8 cellular contexts compared by ENCODE assay signal in the genomic region with DNA sequence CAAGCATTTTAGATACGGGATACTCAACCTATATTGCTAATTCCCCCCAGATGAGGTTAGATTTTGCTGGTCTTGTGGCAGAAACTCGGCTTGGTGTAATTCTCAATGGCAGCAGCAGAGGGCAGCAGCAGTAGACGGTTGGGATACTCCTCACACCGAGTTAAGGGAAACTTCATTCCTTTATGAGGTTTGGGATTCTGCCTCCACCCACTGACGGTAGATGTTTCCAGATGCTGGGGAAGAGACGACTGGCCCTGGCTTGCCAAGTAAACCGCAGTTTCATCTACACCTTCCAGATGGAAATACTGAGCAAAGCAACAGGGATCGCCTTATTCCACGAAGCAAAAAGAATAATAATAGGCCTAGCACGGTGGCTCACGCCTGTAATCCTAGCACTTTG. TPM values are rescaled to one million over a fixed set of nuclear protein-coding genes. Genes with fewer than 3 reads are reported as not detected.
DNase-seq lines count a peak whose midpoint lies in the region; ATAC-seq and TF ChIP-seq lines count a peak whose summit lies in the region.

No MANE protein-coding gene starts in this region.

- DNase-seq in GM12864 (ENCODE audit: low read depth), result peak; percentile 55
- peak; percentile 68 for DNase-seq in NCI-H1105 treated with DMSO at 0.1 percent for 48 hours (lab: John Stamatoyannopoulos, UW)
- peak; percentile 69 for DNase-seq in SKM-1 treated with dmso at 0.1 percent for 144 hours (lab: John Stamatoyannopoulos, UW; ENCODE audit: unreplicated experiment)
- peak; percentile 85 for DNase-seq in Right ventricle myocardium inferior (ENCODE audit: missing footprints)
- DNase-seq in posterior cingulate gyrus, result peak; percentile 66 to 97 (median 91)
- DNase-seq in ureter (ENCODE audit: low spot score), result peak; percentile 86

- peak; percentile 76 for ATAC-seq in Right ventricle myocardium inferior
- ATAC-seq in HG03196 (IDR thresholded peaks at IDR 0.05; ENCODE audit: unreplicated experiment), result no peak

- H3K36me3 Mint-ChIP-seq in activated naive CD8-positive, alpha-beta T cell, result peaks cover under 1% of the 10 kb centered on the region

- intact Hi-C loops in Right ventricle myocardium inferior (cut with DNase I), result loop anchor here (1.0 to 10.0 kb wide), 3 partner anchors 88 to 203 kb away; a partner anchor contains a TSS
- intact Hi-C loops in posterior cingulate gyrus (cut with DNase I), result loop anchor here (1.0 to 5.0 kb wide), 3 partner anchors 201 to 279 kb away; a partner anchor contains a TSS

- H3K4me1 Mint-ChIP-seq in activated naive CD8-positive, alpha-beta T cell (ENCODE audit: low read depth), result peaks cover 7% of the 10 kb centered on the region

- H3K4me3 Mint-ChIP-seq in activated naive CD8-positive, alpha-beta T cell, result no peak overlapping the region

- no peaks in the 10 kb centered on the region for H3K9me3 Mint-ChIP-seq in activated naive CD8-positive, alpha-beta T cell (ENCODE audit: low read depth)

- peak overlapping the region; percentile 11 for H3K27ac Mint-ChIP-seq in activated naive CD8-positive, alpha-beta T cell

- no peak overlapping the region for H3K4me3 ChIP-seq in GM12864 (ENCODE audit: low read depth, low read length)

- H3K27me3 Mint-ChIP-seq in activated naive CD8-positive, alpha-beta T cell, result no peaks in the 10 kb centered on the region

- TF ChIP-seq CTCF in GM12864 (IDR thresholded peaks at IDR 0.05; ENCODE audit: low read depth, low read length, missing control alignments), result peak; percentile 90

RNA-seq across cellular contexts. Expression of a gene that starts 8.2 kb away (rescaled TPM):
- total RNA-seq in Right ventricle myocardium inferior (32.2 TPM), ureter (15.6 TPM)
